In genomic region chr11:62861564-62862192, GRCh38 we compare ENCODE assay signal across 11 cellular contexts. TPM values are rescaled to one million over a fixed set of nuclear protein-coding genes. Genes with fewer than 3 reads are reported as not detected.
A peak's percentile ranks its signal among the peaks of the same experiment; 100 is the strongest.
DNase-seq lines count a peak whose midpoint lies in the region; ATAC-seq, FAIRE-seq and TF ChIP-seq lines count a peak whose summit lies in the region.
"Not testable (repeated sequence)": the region's sequence is repeated elsewhere in the genome, so short reads cannot be mapped to it uniquely, and the experiment has no call there.
"Had no signal": no experiment of that assay in that cellular context is flagged by ENCODE, and none has a peak within 500 bp of the region (broad histone marks: within the 10 kb centered on the region; RNA-seq: fewer than 3 reads in every experiment).

No MANE protein-coding gene starts in this region.

- H3K4me3 Mint-ChIP-seq in activated CD4-positive, alpha-beta memory T cell treated with anti-CD3 and anti-CD28 coated beads for 36 hours: not testable (repeated sequence)

- H3K9ac ChIP-seq in ES-I3 (ENCODE audit: low read depth, low read length) (peak overlapping the region; percentile 29; the same call in 1 of the 2 replicates), Karpas-422 (ENCODE audit: low read length) (peak overlapping the region; percentile 62), K562 (ENCODE audit: insufficient read depth in 1 of 2, low read depth in 2 of 2, low read length in 2 of 2) (peak overlapping the region; percentile 23 to 59; a peak in 2 of 4 replicates), iPS-18a (ENCODE audit: low read length) (peak overlapping the region; percentile 12)
- H3K9ac ChIP-seq in trophoblast cell (ENCODE audit: low read length): not testable (repeated sequence)

- not testable (repeated sequence) for H2BK12ac ChIP-seq in trophoblast cell (ENCODE audit: low read length)

- TF ChIP-seq EP300 in K562 (IDR thresholded peaks at IDR 0.05; ENCODE audit: low read length): not testable (repeated sequence)

- H3K4ac ChIP-seq in trophoblast cell (ENCODE audit: low read depth, low read length): peak overlapping the region; percentile 27

- H3K14ac ChIP-seq in trophoblast cell (ENCODE audit: low read length): not testable (repeated sequence)

- DNase-seq in Karpas-422: peak; percentile 69
- not testable (repeated sequence) for DNase-seq in RWPE1 (ENCODE audit: low spot score); activated CD4-positive, alpha-beta memory T cell treated with anti-CD3 and anti-CD28 coated beads for 36 hours; K562 (ENCODE audit: extremely low read depth in 1 of 4, low spot score in 3 of 4); trophoblast cell

- H3K27ac ChIP-seq in Karpas-422 (ENCODE audit: low read length) (peak overlapping the region; percentile 85), RWPE1 (peak overlapping the region; percentile 69), K562 (ENCODE audit: extremely low read depth, low read depth, low read length) (peak overlapping the region; percentile 63; the same call in 2 of the 3 replicates)
- H3K27ac ChIP-seq in iPS-18a (ENCODE audit: low read length); trophoblast cell (ENCODE audit: low read depth, low read length): not testable (repeated sequence)

- H3K4me1 Mint-ChIP-seq in activated CD4-positive, alpha-beta memory T cell treated with anti-CD3 and anti-CD28 coated beads for 36 hours (ENCODE audit: low read depth): peaks cover 43% of the 10 kb centered on the region

- H4K8ac ChIP-seq in trophoblast cell (ENCODE audit: low read depth, low read length): not testable (repeated sequence)

- not testable (repeated sequence) for TF ChIP-seq POLR2A in K562 (conservative IDR thresholded peaks at IDR 0.05)

- H3K23ac ChIP-seq in trophoblast cell (ENCODE audit: low read length): not testable (repeated sequence)

- BruUV-seq in K562 (replicated peaks; lab: Mats Ljungman, UMichigan): not testable (repeated sequence)

- H3K79me2 ChIP-seq in Karpas-422 (ENCODE audit: low read length) (peaks cover 84% of the 10 kb centered on the region), K562 (ENCODE audit: control insufficient read depth, insufficient read depth, low read length) (peaks cover 97% of the 10 kb centered on the region)
- not testable (repeated sequence) for H3K79me2 ChIP-seq in trophoblast cell (ENCODE audit: control insufficient read depth, insufficient read depth, low read length, poor library complexity)

- POLR2A ChIA-PET in RWPE1 (lab: Yijun Ruan, JAX; ENCODE audit: low non-redundant PET): interaction anchor here (0.6 to 1.5 kb wide), 5 partner anchors 20 to 130 kb away, joined by 3 to 9 read pairs (median 5); partner anchors contain the start of gene POLR2G
- POLR2A ChIA-PET in activated CD4-positive, alpha-beta memory T cell treated with anti-CD3 and anti-CD28 coated beads for 36 hours (lab: Charles Lee): interaction anchor here (0.6 to 1.6 kb wide), 6 partner anchors 11 to 284 kb away, joined by 3 to 6 read pairs (median 6); partner anchors contain the start of gene WDR74
- POLR2A ChIA-PET in K562 (lab: Yijun Ruan, JAX): interaction anchor here (0.6 to 7.2 kb wide), 11 partner anchors 11 to 197 kb away, joined by 3 to 45 read pairs (median 4); partner anchors contain the start of genes C11orf98, CSKMT, SLC3A2 and WDR74

- peak overlapping the region; percentile 47 for H3K4me3 ChIP-seq in Karpas-422 (ENCODE audit: low read length)
- not testable (repeated sequence) for H3K4me3 ChIP-seq in K562; iPS-18a (ENCODE audit: low read length); trophoblast cell (ENCODE audit: low read depth, low read length)

- WGBS in K562 (ENCODE audit: insufficient coverage, low coverage, missing lambda C conversion rate): 79% methylated on average over 15 of the region's 16 CpGs
- no CpG with 5 or more reads among the region's 16 CpGs for WGBS in trophoblast cell (ENCODE audit: extremely low coverage, insufficient coverage, insufficient read length)

- peaks cover 12% of the 10 kb centered on the region for H3K36me3 ChIP-seq in ES-I3 (ENCODE audit: insufficient read depth, low read length)
- peaks cover 21% of the 10 kb centered on the region; the same call in 1 of the 2 replicates for H3K36me3 ChIP-seq in Karpas-422 (ENCODE audit: insufficient read depth, low read length)
- H3K36me3 ChIP-seq in K562 (ENCODE audit: control insufficient read depth, insufficient read depth, low read length): peaks cover 59% of the 10 kb centered on the region
- H3K36me3 ChIP-seq in iPS-18a (ENCODE audit: control insufficient read depth, low read depth, low read length): peaks cover 19% of the 10 kb centered on the region
- H3K36me3 ChIP-seq in trophoblast cell (ENCODE audit: control insufficient read depth in 1 of 2, insufficient read depth in 2 of 2, low read length in 2 of 2): not testable (repeated sequence)

- H3K27me3 Mint-ChIP-seq in activated CD4-positive, alpha-beta memory T cell treated with anti-CD3 and anti-CD28 coated beads for 36 hours: not testable (repeated sequence)

- not testable (repeated sequence) for H3K9me3 ChIP-seq in ES-I3 (ENCODE audit: control insufficient read depth, insufficient read depth, low read length); Karpas-422 (ENCODE audit: low read length); K562 (replicated peaks; ENCODE audit: control insufficient read depth, insufficient read depth, low read depth, low read length); iPS-18a (ENCODE audit: control insufficient read depth, low read depth, low read length); trophoblast cell (ENCODE audit: insufficient read depth, low read depth, low read length)

- H4K20me1 ChIP-seq in Karpas-422 (ENCODE audit: insufficient read depth, low read depth, low read length) (peaks cover 12% of the 10 kb centered on the region; the same call in 1 of the 2 replicates), K562 (replicated peaks; ENCODE audit: control insufficient read depth, insufficient read depth, low read length) (peaks cover 13% of the 10 kb centered on the region)

- H2AK5ac ChIP-seq in trophoblast cell (ENCODE audit: low read length): not testable (repeated sequence)

- H2AFZ ChIP-seq in Karpas-422 (ENCODE audit: low read length); K562 (ENCODE audit: low read depth, low read length); trophoblast cell (ENCODE audit: insufficient read depth, low read length, poor library complexity): not testable (repeated sequence)

- CTCF ChIA-PET in RWPE1 (lab: Yijun Ruan, JAX) (interaction anchor here (0.5 to 0.9 kb wide), 5 partner anchors 11 to 447 kb away, joined by 3 to 4 read pairs (median 3); no protein-coding TSS in a partner anchor), K562 (lab: Yijun Ruan, JAX; ENCODE audit: low intra/inter-chr PET ratio) (interaction anchor here (0.8 to 4.1 kb wide), 3 partner anchors 75 to 481 kb away, joined by 3 to 51 read pairs (median 8); partner anchors contain the start of gene TMEM179B)
- CTCF ChIA-PET in activated CD4-positive, alpha-beta memory T cell treated with anti-CD3 and anti-CD28 coated beads for 36 hours (lab: Charles Lee): interaction anchor here (0.5 to 6.3 kb wide), 14 partner anchors 10 to 263 kb away, joined by 3 to 71 read pairs (median 4); partner anchors contain the start of genes NXF1, SLC3A2, TAF6L and TMEM179B

- H4K91ac ChIP-seq in trophoblast cell (ENCODE audit: low read depth, low read length): peak overlapping the region; percentile 33

- intact Hi-C loops in activated CD4-positive, alpha-beta memory T cell treated with anti-CD3 and anti-CD28 coated beads for 36 hours (cut with micrococcal nuclease): loop anchor here (1.0 to 10.0 kb wide), 5 partner anchors 19 to 467 kb away; partner anchors contain the start of genes SLC3A2 and TMEM179B
- intact Hi-C loops in K562 (cut with micrococcal nuclease): loop anchor here (1.0 to 5.0 kb wide), 5 partner anchors 19 to 134 kb away; partner anchors contain the start of genes HNRNPUL2, NXF1, SLC3A2 and TMEM179B

- H3K4me2 ChIP-seq in Karpas-422 (ENCODE audit: low read depth, low read length, poor library complexity, severe bottlenecking) (peak overlapping the region; percentile 66), K562 (ENCODE audit: insufficient read depth, low read length) (peak overlapping the region; percentile 32; the same call in 1 of the 2 replicates)
- H3K4me2 ChIP-seq in trophoblast cell (ENCODE audit: low read length): not testable (repeated sequence)

- peaks cover 33% of the 10 kb centered on the region for H3K4me1 ChIP-seq in ES-I3 (ENCODE audit: insufficient read depth, low read length)
- peaks cover 57% of the 10 kb centered on the region for H3K4me1 ChIP-seq in Karpas-422 (ENCODE audit: low read length)
- peaks cover 22 to 28% of the 10 kb centered on the region in 2 experiments; a peak in 4 of 5 replicates for H3K4me1 ChIP-seq in K562 (replicated peaks in 1 of 2; ENCODE audit: control insufficient read depth in 2 of 2, insufficient read depth in 2 of 2, low read length in 2 of 2)
- peaks cover 16% of the 10 kb centered on the region for H3K4me1 ChIP-seq in iPS-18a (ENCODE audit: control insufficient read depth, low read depth, low read length)
- peaks cover 12 to 22% of the 10 kb centered on the region in 2 experiments for H3K4me1 ChIP-seq in trophoblast cell (ENCODE audit: control insufficient read depth in 1 of 2, insufficient read depth in 2 of 2, low read length in 2 of 2)

- not testable (repeated sequence) for H3K27me3 ChIP-seq in Karpas-422 (ENCODE audit: low read length); K562 (ENCODE audit: control insufficient read depth in 2 of 2, insufficient read depth in 2 of 2, low read length in 2 of 2); iPS-18a (ENCODE audit: control insufficient read depth, insufficient read depth, low read length); trophoblast cell (ENCODE audit: insufficient read depth, low read length)

- not testable (repeated sequence) for H3K9me3 Mint-ChIP-seq in activated CD4-positive, alpha-beta memory T cell treated with anti-CD3 and anti-CD28 coated beads for 36 hours

- FAIRE-seq in K562 (lab: Jason Lieb, UNC): not testable (repeated sequence)

- not testable (repeated sequence) for H3K18ac ChIP-seq in trophoblast cell (ENCODE audit: low read length)

- peaks cover 14% of the 10 kb centered on the region for H3K79me1 ChIP-seq in trophoblast cell (ENCODE audit: low read length)

- in situ Hi-C loops in K562 (cut with MboI): loop anchor here (25.0 kb wide), 1 partner anchor 474 kb away; no protein-coding TSS in a partner anchor

- H3K9me1 ChIP-seq in K562 (ENCODE audit: control insufficient read depth, insufficient read depth, low read length): not testable (repeated sequence)

- TF ChIP-seq RAD21 in K562 (CRISPR knock-in tag; conservative IDR thresholded peaks at IDR 0.05 in 1 of 2, IDR thresholded peaks at IDR 0.05 in 1 of 2): not testable (repeated sequence)

- TF ChIP-seq CTCF in RWPE1 (conservative IDR thresholded peaks at IDR 0.05; ENCODE audit: low read depth); K562 (IDR thresholded peaks at IDR 0.05 in 2 of 3, conservative IDR thresholded peaks at IDR 0.05 in 1 of 3; ENCODE audit: insufficient read depth in 2 of 3, low read depth in 1 of 3, low read length in 3 of 3): not testable (repeated sequence)

- not testable (repeated sequence) for H3K9me2 ChIP-seq in Karpas-422 (replicated peaks; ENCODE audit: insufficient read depth, low read length)

- H2BK5ac ChIP-seq in trophoblast cell (ENCODE audit: low read depth, low read length, poor library complexity): peak overlapping the region; percentile 4

- H3K27ac Mint-ChIP-seq in activated CD4-positive, alpha-beta memory T cell treated with anti-CD3 and anti-CD28 coated beads for 36 hours: peak overlapping the region; percentile 13

- H3K36me3 Mint-ChIP-seq in activated CD4-positive, alpha-beta memory T cell treated with anti-CD3 and anti-CD28 coated beads for 36 hours: peaks cover 13% of the 10 kb centered on the region

- H2BK120ac ChIP-seq in trophoblast cell (ENCODE audit: insufficient read depth, low read length, poor library complexity): not testable (repeated sequence)

- not testable (repeated sequence) for H4K12ac ChIP-seq in trophoblast cell (ENCODE audit: low read depth, low read length)

- not testable (repeated sequence) for ATAC-seq in K562

RNA-seq across cellular contexts. Expression of gene SLC3A2, which starts 19.0 kb away (rescaled TPM):
- 167 and 208 TPM in 2 replicates for total RNA-seq in Karpas-422 (2014; rRNA removed; shearing (Covaris generic); ENCODE audit: low replicate concordance)
- total RNA-seq in activated CD4-positive, alpha-beta memory T cell treated with anti-CD3 and anti-CD28 coated beads for 36 hours: 100 to 1,000 TPM; 309 to 314 TPM
- total RNA-seq in K562 (2011; cell fraction: chromatin; rRNA removed; ENCODE audit: low replicate concordance): 762 and 871 TPM in 2 replicates
- total RNA-seq in K562 (2011; cell fraction: nucleolus; rRNA removed): 808 and 809 TPM in 2 replicates
- total RNA-seq in K562 (2011; cell fraction: nucleoplasm; rRNA removed): 628 and 726 TPM in 2 replicates
- total RNA-seq in K562 (2014; rRNA removed): 245 and 289 TPM in 2 replicates
- total RNA-seq in K562 (2014; rRNA removed; fragmentation: Illumina TruSeq; extraction: Trizol): 214 and 276 TPM in 2 replicates
- total RNA-seq in K562 (2015; rRNA removed; fragmentation: Illumina TruSeq; extraction: Trizol): 120 and 132 TPM in 2 replicates
- 255 and 276 TPM in 2 replicates for total RNA-seq in K562 (2021)
- polyA plus RNA-seq in K562 (2011; rRNA removed): 282 and 323 TPM in 2 replicates
- 289 and 316 TPM in 2 replicates for polyA plus RNA-seq in K562 (2011; cell fraction: cytosol; rRNA removed)
- polyA plus RNA-seq in K562 (2011; cell fraction: nucleus; rRNA removed): 1,169 and 1,253 TPM in 2 replicates
- polyA plus RNA-seq in K562 (2012): 196 and 375 TPM in 2 replicates
- polyA plus RNA-seq in K562 (2014; fragmentation: Illumina TruSeq; extraction: Trizol): 183 and 221 TPM in 2 replicates
- 10 to 100 TPM; 20.0 to 39.7 TPM for polyA plus RNA-seq in K562 (2014; fragmentation: Nextera tagmentation; extraction: Ambion mirVana)
- 254 and 296 TPM in 2 replicates for polyA plus RNA-seq in K562 (2014; rRNA removed)
- polyA minus RNA-seq in K562 (2011; rRNA and poly(A)+ RNA removed): 168 and 173 TPM in 2 replicates
- 167 and 196 TPM in 2 replicates for polyA minus RNA-seq in K562 (2011; cell fraction: cytosol; rRNA and poly(A)+ RNA removed)
- polyA minus RNA-seq in K562 (2011; cell fraction: nucleus; rRNA and poly(A)+ RNA removed): 164 and 348 TPM in 2 replicates
- 473 and 540 TPM in 2 replicates for polyA plus RNA-seq in trophoblast cell (2013)

RNA-seq across cellular contexts. Expression of gene WDR74, which starts 22.3 kb away (rescaled TPM):
- 44.0 and 123 TPM in 2 replicates for total RNA-seq in Karpas-422 (2014; rRNA removed; shearing (Covaris generic); ENCODE audit: low replicate concordance)
- total RNA-seq in activated CD4-positive, alpha-beta memory T cell treated with anti-CD3 and anti-CD28 coated beads for 36 hours: 10 to 100 TPM; 72.6 to 73.0 TPM
- total RNA-seq in K562 (2011; cell fraction: chromatin; rRNA removed; ENCODE audit: low replicate concordance): 146 and 260 TPM in 2 replicates
- total RNA-seq in K562 (2011; cell fraction: nucleolus; rRNA removed): 230 and 252 TPM in 2 replicates
- total RNA-seq in K562 (2011; cell fraction: nucleoplasm; rRNA removed): 260 and 399 TPM in 2 replicates
- total RNA-seq in K562 (2014; rRNA removed): 210 and 239 TPM in 2 replicates
- total RNA-seq in K562 (2014; rRNA removed; fragmentation: Illumina TruSeq; extraction: Trizol): 94.6 and 112 TPM in 2 replicates
- 122 and 128 TPM in 2 replicates for total RNA-seq in K562 (2015; rRNA removed; fragmentation: Illumina TruSeq; extraction: Trizol)
- 136 TPM in 2 replicates for total RNA-seq in K562 (2021)
- polyA plus RNA-seq in K562 (2011; rRNA removed): 87.2 and 92.0 TPM in 2 replicates
- polyA plus RNA-seq in K562 (2011; cell fraction: cytosol; rRNA removed): 101 and 156 TPM in 2 replicates
- 223 and 302 TPM in 2 replicates for polyA plus RNA-seq in K562 (2011; cell fraction: nucleus; rRNA removed)
- 75.1 and 119 TPM in 2 replicates for polyA plus RNA-seq in K562 (2012)
- 114 and 118 TPM in 2 replicates for polyA plus RNA-seq in K562 (2014; fragmentation: Illumina TruSeq; extraction: Trizol)
- polyA plus RNA-seq in K562 (2014; fragmentation: Nextera tagmentation; extraction: Ambion mirVana): 10 to 100 TPM; 32.7 to 46.2 TPM
- 165 and 208 TPM in 2 replicates for polyA plus RNA-seq in K562 (2014; rRNA removed)
- 96.2 and 110 TPM in 2 replicates for polyA minus RNA-seq in K562 (2011; rRNA and poly(A)+ RNA removed)
- 51.0 and 53.7 TPM in 2 replicates for polyA minus RNA-seq in K562 (2011; cell fraction: cytosol; rRNA and poly(A)+ RNA removed)
- polyA minus RNA-seq in K562 (2011; cell fraction: nucleus; rRNA and poly(A)+ RNA removed): 178 and 418 TPM in 2 replicates
- polyA plus RNA-seq in trophoblast cell (2013): 36.6 and 38.4 TPM in 2 replicates

RNA-seq across cellular contexts. Expression of gene TEX54, which starts 29.0 kb away (rescaled TPM):
- 2.7 TPM in 1 of 2 replicates, not detected in the other for total RNA-seq in Karpas-422 (2014; rRNA removed; shearing (Covaris generic); ENCODE audit: low replicate concordance)
- under 1 TPM in 1 of 2 experiments, not detected in 1; 0.53 TPM for total RNA-seq in activated CD4-positive, alpha-beta memory T cell treated with anti-CD3 and anti-CD28 coated beads for 36 hours
- 0.93 TPM in 1 of 2 replicates, not detected in the other for total RNA-seq in K562 (2011; cell fraction: chromatin; rRNA removed; ENCODE audit: low replicate concordance)
- 2.0 TPM in 1 of 2 replicates, not detected in the other for total RNA-seq in K562 (2011; cell fraction: nucleolus; rRNA removed)
- 1.2 TPM in 1 of 2 replicates, not detected in the other for total RNA-seq in K562 (2011; cell fraction: nucleoplasm; rRNA removed)
- not detected in 2 replicates for total RNA-seq in K562 (2014; rRNA removed)
- total RNA-seq in K562 (2014; rRNA removed; fragmentation: Illumina TruSeq; extraction: Trizol): not detected in 2 replicates
- total RNA-seq in K562 (2015; rRNA removed; fragmentation: Illumina TruSeq; extraction: Trizol): not detected in 2 replicates
- total RNA-seq in K562 (2021): not detected in 2 replicates
- polyA plus RNA-seq in K562 (2011; rRNA removed): not detected in 2 replicates
- not detected in 2 replicates for polyA plus RNA-seq in K562 (2011; cell fraction: cytosol; rRNA removed)
- polyA plus RNA-seq in K562 (2011; cell fraction: nucleus; rRNA removed): not detected in 2 replicates
- polyA plus RNA-seq in K562 (2012): not detected in 2 replicates
- not detected in 2 replicates for polyA plus RNA-seq in K562 (2014; fragmentation: Illumina TruSeq; extraction: Trizol)
- not detected for polyA plus RNA-seq in K562 (2014; fragmentation: Nextera tagmentation; extraction: Ambion mirVana)
- not detected in 2 replicates for polyA plus RNA-seq in K562 (2014; rRNA removed)
- not detected in 2 replicates for polyA minus RNA-seq in K562 (2011; rRNA and poly(A)+ RNA removed)
- polyA minus RNA-seq in K562 (2011; cell fraction: cytosol; rRNA and poly(A)+ RNA removed): not detected in 2 replicates
- not detected in 2 replicates for polyA minus RNA-seq in K562 (2011; cell fraction: nucleus; rRNA and poly(A)+ RNA removed)
- not detected in 2 replicates for polyA plus RNA-seq in trophoblast cell (2013)
- total RNA-seq: G401, M059J, PC-9, Right ventricle myocardium superior had no signal

RNA-seq across cellular contexts. Expression of gene STX5, which starts 29.8 kb away (rescaled TPM):
- 30.0 and 39.9 TPM in 2 replicates for total RNA-seq in Karpas-422 (2014; rRNA removed; shearing (Covaris generic); ENCODE audit: low replicate concordance)
- 10 to 100 TPM; 24.6 to 29.2 TPM for total RNA-seq in activated CD4-positive, alpha-beta memory T cell treated with anti-CD3 and anti-CD28 coated beads for 36 hours
- total RNA-seq in K562 (2011; cell fraction: chromatin; rRNA removed; ENCODE audit: low replicate concordance): 46.3 and 74.6 TPM in 2 replicates
- 33.7 and 41.5 TPM in 2 replicates for total RNA-seq in K562 (2011; cell fraction: nucleolus; rRNA removed)
- total RNA-seq in K562 (2011; cell fraction: nucleoplasm; rRNA removed): 38.8 and 41.1 TPM in 2 replicates
- total RNA-seq in K562 (2014; rRNA removed) (24.3 and 28.3 TPM in 2 replicates), K562 (2014; rRNA removed; fragmentation: Illumina TruSeq; extraction: Trizol) (17.2 and 17.4 TPM in 2 replicates), K562 (2015; rRNA removed; fragmentation: Illumina TruSeq; extraction: Trizol) (19.4 TPM in 2 replicates), K562 (2021) (24.8 and 26.9 TPM in 2 replicates)
- polyA plus RNA-seq in K562 (2011; rRNA removed) (28.6 and 34.5 TPM in 2 replicates), K562 (2014; fragmentation: Illumina TruSeq; extraction: Trizol) (27.8 TPM in 2 replicates), K562 (2014; fragmentation: Nextera tagmentation; extraction: Ambion mirVana) (1 to 10 TPM; 2.8 to 3.6 TPM), K562 (2014; rRNA removed) (23.7 and 27.7 TPM in 2 replicates)
- polyA plus RNA-seq in K562 (2011; cell fraction: cytosol; rRNA removed): 35.9 and 38.3 TPM in 2 replicates
- polyA plus RNA-seq in K562 (2011; cell fraction: nucleus; rRNA removed): 30.2 and 48.1 TPM in 2 replicates
- 22.3 and 69.5 TPM in 2 replicates for polyA plus RNA-seq in K562 (2012)
- 36.3 and 40.4 TPM in 2 replicates for polyA minus RNA-seq in K562 (2011; rRNA and poly(A)+ RNA removed)
- polyA minus RNA-seq in K562 (2011; cell fraction: cytosol; rRNA and poly(A)+ RNA removed): 14.2 and 15.6 TPM in 2 replicates
- polyA minus RNA-seq in K562 (2011; cell fraction: nucleus; rRNA and poly(A)+ RNA removed): 18.3 and 23.7 TPM in 2 replicates
- polyA plus RNA-seq in trophoblast cell (2013): 70.9 and 72.0 TPM in 2 replicates

RNA-seq across cellular contexts. Expression of gene NXF1, which starts 56.4 kb away (rescaled TPM):
- 37.5 and 41.1 TPM in 2 replicates for total RNA-seq in Karpas-422 (2014; rRNA removed; shearing (Covaris generic); ENCODE audit: low replicate concordance)
- 10 to 100 TPM; 70.8 to 83.6 TPM for total RNA-seq in activated CD4-positive, alpha-beta memory T cell treated with anti-CD3 and anti-CD28 coated beads for 36 hours
- total RNA-seq in K562 (2011; cell fraction: chromatin; rRNA removed; ENCODE audit: low replicate concordance): 197 and 278 TPM in 2 replicates
- total RNA-seq in K562 (2011; cell fraction: nucleolus; rRNA removed): 110 and 133 TPM in 2 replicates
- total RNA-seq in K562 (2011; cell fraction: nucleoplasm; rRNA removed): 134 and 162 TPM in 2 replicates
- total RNA-seq in K562 (2014; rRNA removed) (24.4 and 36.9 TPM in 2 replicates), K562 (2014; rRNA removed; fragmentation: Illumina TruSeq; extraction: Trizol) (24.0 and 28.5 TPM in 2 replicates), K562 (2015; rRNA removed; fragmentation: Illumina TruSeq; extraction: Trizol) (35.3 and 35.8 TPM in 2 replicates), K562 (2021) (60.2 and 64.7 TPM in 2 replicates)
- polyA plus RNA-seq in K562 (2011; rRNA removed) (18.1 and 26.3 TPM in 2 replicates), K562 (2014; fragmentation: Illumina TruSeq; extraction: Trizol) (86.9 and 98.3 TPM in 2 replicates), K562 (2014; fragmentation: Nextera tagmentation; extraction: Ambion mirVana) (10 to 100 TPM; 26.8 to 68.8 TPM), K562 (2014; rRNA removed) (34.4 and 41.1 TPM in 2 replicates)
- polyA plus RNA-seq in K562 (2011; cell fraction: cytosol; rRNA removed): 34.4 and 39.3 TPM in 2 replicates
- 182 and 294 TPM in 2 replicates for polyA plus RNA-seq in K562 (2011; cell fraction: nucleus; rRNA removed)
- 55.7 and 62.4 TPM in 2 replicates for polyA plus RNA-seq in K562 (2012)
- polyA minus RNA-seq in K562 (2011; rRNA and poly(A)+ RNA removed): 50.1 and 55.8 TPM in 2 replicates
- polyA minus RNA-seq in K562 (2011; cell fraction: cytosol; rRNA and poly(A)+ RNA removed): 25.8 and 39.4 TPM in 2 replicates
- 37.7 and 52.9 TPM in 2 replicates for polyA minus RNA-seq in K562 (2011; cell fraction: nucleus; rRNA and poly(A)+ RNA removed)
- 65.8 and 70.4 TPM in 2 replicates for polyA plus RNA-seq in trophoblast cell (2013)
